18 cellular contexts compared by ENCODE assay signal in the genomic region with DNA sequence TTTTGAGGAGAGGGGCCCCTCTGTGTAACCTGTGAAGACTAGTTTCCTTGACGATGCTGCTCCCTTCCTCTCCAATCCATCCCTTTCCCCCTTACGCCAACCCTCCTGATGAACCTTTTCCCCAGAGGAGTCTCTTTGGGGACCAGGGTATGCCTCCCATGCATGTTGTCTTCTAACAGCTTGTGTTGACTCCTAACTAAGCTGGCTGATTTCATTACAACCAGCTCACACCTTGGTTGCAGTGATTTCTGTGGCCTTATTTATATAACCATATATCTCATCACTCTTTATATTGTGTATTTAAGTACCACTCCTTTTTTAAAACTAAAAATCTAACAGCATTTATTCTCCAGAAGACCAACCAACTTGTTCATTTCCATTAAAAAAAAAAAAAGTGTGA. TPM values are rescaled to one million over a fixed set of nuclear protein-coding genes. Genes with fewer than 3 reads are reported as not detected.
DNase-seq lines count a peak whose midpoint lies in the region; ATAC-seq and TF ChIP-seq lines count a peak whose summit lies in the region.
"Had no signal": no experiment of that assay in that cellular context is flagged by ENCODE, and none has a peak within 500 bp of the region (broad histone marks: within the 10 kb centered on the region; RNA-seq: fewer than 3 reads in every experiment).

No MANE protein-coding gene starts in this region.

- intact Hi-C loops in CD4-positive, alpha-beta T cell (cut with DNase I, micrococcal nuclease), result loop anchor here in 1 of 2 experiments (2.0 kb wide), 2 partner anchors 14 to 40 kb away; no protein-coding TSS in a partner anchor
- intact Hi-C loops in natural killer cell (cut with micrococcal nuclease), result no loop called here

- H3K27ac Mint-ChIP-seq in CD4-positive, alpha-beta T cell, result peak overlapping the region; percentile 84
- peak overlapping the region; percentile 48 to 94 (median 88) for H3K27ac Mint-ChIP-seq in CD8-positive, alpha-beta memory T cell
- peak overlapping the region; percentile 99 for H3K27ac Mint-ChIP-seq in activated naive CD8-positive, alpha-beta T cell
- peak overlapping the region; percentile 68 to 72 for H3K27ac Mint-ChIP-seq in natural killer cell
- H3K27ac Mint-ChIP-seq in H9, result peak overlapping the region in 1 of 3 experiments; percentile 41; a peak in 1 of 7 replicates
- H3K27ac Mint-ChIP-seq: neural progenitor cell had no signal

- CTCF ChIA-PET in CD4-positive, alpha-beta T cell (lab: Charles Lee), result interaction anchor here (1.8 to 6.1 kb wide), 2 partner anchors 14 to 56 kb away, joined by 5 to 31 read pairs; no protein-coding TSS in a partner anchor
- CTCF ChIA-PET in CD8-positive, alpha-beta memory T cell (lab: Charles Lee), result interaction anchor here (1.7 to 9.7 kb wide), 2 partner anchors 12 to 56 kb away, joined by 4 to 57 read pairs; no protein-coding TSS in a partner anchor

- no peaks in the 10 kb centered on the region for H3K79me2 ChIP-seq in H9 (ENCODE audit: insufficient read depth, low read length)
- H3K79me2 ChIP-seq: hepatocyte had no signal

- peak overlapping the region; percentile 32 for H3K27ac ChIP-seq in CD4-positive, alpha-beta T cell (ENCODE audit: low read depth, low read length)
- H3K27ac ChIP-seq in CD8-positive, alpha-beta memory T cell (ENCODE audit: low read depth, low read length), result no peak overlapping the region
- H3K27ac ChIP-seq in H9 (ENCODE audit: insufficient read length, low read depth, low read length), result no peak overlapping the region
- H3K27ac ChIP-seq: hepatocyte, left ventricle myocardium inferior, neural progenitor cell, prostate gland, thyroid gland had no signal

- H3K56ac ChIP-seq in H9 (ENCODE audit: insufficient read length, low read depth, low read length), result no peak overlapping the region

- DNase-seq in CD4-positive, alpha-beta T cell, result no peak
- peak in 1 of 5 donors; percentile 12 for DNase-seq in CD8-positive, alpha-beta memory T cell
- no peak for DNase-seq in natural killer cell
- no peak for DNase-seq in H9
- no peak for DNase-seq in erythroblast (lab: John Stamatoyannopoulos, UW)
- DNase-seq in dedifferentiated amniotic fluid mesenchymal stem cell (ENCODE audit: extremely low spot score), result no peak
- DNase-seq: foreskin fibroblast, H7, left ventricle myocardium inferior, midbrain, NCI-H1105 treated with DMSO at 0.1 percent for 48 hours, NCI-H2081 treated with DMSO at 0.1 percent for 48 hours, thyroid gland had no signal

- peaks cover 2% of the 10 kb centered on the region for H3K9me3 Mint-ChIP-seq in CD4-positive, alpha-beta T cell
- H3K9me3 Mint-ChIP-seq in CD8-positive, alpha-beta memory T cell, result peaks cover 0 to 8% (median 2%) of the 10 kb centered on the region in 5 donors
- peaks cover 10% of the 10 kb centered on the region for H3K9me3 Mint-ChIP-seq in activated naive CD8-positive, alpha-beta T cell (ENCODE audit: low read depth)
- H3K9me3 Mint-ChIP-seq in natural killer cell (peaks cover 0 to 6% of the 10 kb centered on the region in 2 donors), H9 (no peaks in the 10 kb centered on the region)
- H3K9me3 Mint-ChIP-seq: neural progenitor cell had no signal

- H3K79me1 ChIP-seq in H9 (ENCODE audit: insufficient read depth, low read depth, low read length, poor library complexity, severe bottlenecking), result no peaks in the 10 kb centered on the region

- ATAC-seq in CD4-positive, alpha-beta T cell (ENCODE audit: poor library complexity), result no peak
- ATAC-seq in natural killer cell, result peak in 2 of 3 donors; percentile 18 to 32
- ATAC-seq: Right ventricle myocardium inferior had no signal

- no peak overlapping the region for H2BK15ac ChIP-seq in H9 (ENCODE audit: low read depth, low read length)

- TF ChIP-seq CTCF in CD4-positive, alpha-beta T cell (IDR thresholded peaks at IDR 0.05), result no peak
- no peak for TF ChIP-seq CTCF in natural killer cell (IDR thresholded peaks at IDR 0.05)
- no peak for TF ChIP-seq CTCF in H9 (conservative IDR thresholded peaks at IDR 0.05)

- peak overlapping the region; percentile 8 for H3K4me3 ChIP-seq in CD8-positive, alpha-beta memory T cell (ENCODE audit: low read length)
- H3K4me3 ChIP-seq: hepatocyte, left ventricle myocardium inferior, neural progenitor cell, prostate gland, thyroid gland had no signal

- no peak overlapping the region for H3K18ac ChIP-seq in H9 (ENCODE audit: insufficient read length, low read depth, low read length)

- no peak overlapping the region for H2AK5ac ChIP-seq in H9 (ENCODE audit: insufficient read length, low read length)

- H3K27me3 ChIP-seq in CD4-positive, alpha-beta T cell (ENCODE audit: control insufficient read depth, insufficient read depth, low read length), result no peaks in the 10 kb centered on the region
- H3K27me3 ChIP-seq in CD8-positive, alpha-beta memory T cell (ENCODE audit: insufficient read depth, low read length, poor library complexity, severe bottlenecking), result no peaks in the 10 kb centered on the region
- no peaks in the 10 kb centered on the region for H3K27me3 ChIP-seq in H9 (ENCODE audit: insufficient read depth, low read length)
- H3K27me3 ChIP-seq: hepatocyte, neural progenitor cell, thyroid gland had no signal

- H3K23me2 ChIP-seq in H9 (ENCODE audit: insufficient read length, low read depth, low read length, poor library complexity, severe bottlenecking), result no peaks in the 10 kb centered on the region

- no peak overlapping the region for H2BK12ac ChIP-seq in H9 (ENCODE audit: insufficient read length, low read depth, low read length)

- no peak overlapping the region for H3K9ac ChIP-seq in H9 (ENCODE audit: extremely low read depth, insufficient read length, low read length)
- H3K9ac ChIP-seq: neural progenitor cell had no signal

- no peak overlapping the region for H3K23ac ChIP-seq in H9 (ENCODE audit: insufficient read length, low read depth, low read length)

- peak overlapping the region; percentile 80 for H3K4me3 Mint-ChIP-seq in CD4-positive, alpha-beta T cell
- H3K4me3 Mint-ChIP-seq in CD8-positive, alpha-beta memory T cell, result peak overlapping the region; percentile 48 to 84 (median 77)
- peak overlapping the region; percentile 93 for H3K4me3 Mint-ChIP-seq in activated naive CD8-positive, alpha-beta T cell
- peak overlapping the region; percentile 85 for H3K4me3 Mint-ChIP-seq in natural killer cell
- H3K4me3 Mint-ChIP-seq in H9, result no peak overlapping the region
- H3K4me3 Mint-ChIP-seq: neural progenitor cell had no signal

- H4K91ac ChIP-seq in H9 (ENCODE audit: insufficient read length, low read depth, low read length), result no peak overlapping the region

- no peak overlapping the region for H3K4me2 ChIP-seq in H9 (ENCODE audit: insufficient read depth, insufficient read length, low read length)
- H3K4me2 ChIP-seq: hepatocyte, neural progenitor cell had no signal

- no peak overlapping the region for H2BK120ac ChIP-seq in H9 (ENCODE audit: low read depth, low read length, poor library complexity, severe bottlenecking)

- H3K4me1 ChIP-seq in CD8-positive, alpha-beta memory T cell (ENCODE audit: insufficient read depth, low read length), result peaks cover 80% of the 10 kb centered on the region
- no peaks in the 10 kb centered on the region for H3K4me1 ChIP-seq in H9 (ENCODE audit: insufficient read depth, low read length)
- H3K4me1 ChIP-seq: left ventricle myocardium inferior, neural progenitor cell, prostate gland, thyroid gland had no signal

- peaks cover 92% of the 10 kb centered on the region for H3K4me1 Mint-ChIP-seq in CD4-positive, alpha-beta T cell (ENCODE audit: low read depth)
- H3K4me1 Mint-ChIP-seq in CD8-positive, alpha-beta memory T cell, result peaks cover 72 to 90% (median 85%) of the 10 kb centered on the region in 3 donors
- H3K4me1 Mint-ChIP-seq in activated naive CD8-positive, alpha-beta T cell (ENCODE audit: low read depth), result peaks cover 78% of the 10 kb centered on the region
- H3K4me1 Mint-ChIP-seq in natural killer cell, result peaks cover 35 to 38% of the 10 kb centered on the region in 2 donors
- H3K4me1 Mint-ChIP-seq in H9, result no peaks in the 10 kb centered on the region
- H3K4me1 Mint-ChIP-seq: neural progenitor cell had no signal

- H3K14ac ChIP-seq in H9 (ENCODE audit: insufficient read depth, low read length), result no peak overlapping the region

- no peak overlapping the region for H3K4ac ChIP-seq in H9 (ENCODE audit: low read depth, low read length)

- peaks cover 87% of the 10 kb centered on the region for H3K36me3 Mint-ChIP-seq in CD4-positive, alpha-beta T cell (ENCODE audit: low read depth)
- peaks cover 24 to 63% (median 34%) of the 10 kb centered on the region in 3 donors for H3K36me3 Mint-ChIP-seq in CD8-positive, alpha-beta memory T cell
- peaks cover 53% of the 10 kb centered on the region for H3K36me3 Mint-ChIP-seq in activated naive CD8-positive, alpha-beta T cell
- peaks cover 44% of the 10 kb centered on the region for H3K36me3 Mint-ChIP-seq in natural killer cell
- peaks cover 40 to 82% (median 77%) of the 10 kb centered on the region in 3 experiments for H3K36me3 Mint-ChIP-seq in H9 (ENCODE audit: insufficient read depth in 1 of 3, low read depth in 3 of 3)

- no peak overlapping the region for H4K5ac ChIP-seq in H9 (ENCODE audit: insufficient read length, low read depth, low read length)

- H4K8ac ChIP-seq in H9 (replicated peaks; ENCODE audit: insufficient read length, low read depth, low read length), result no peak overlapping the region

- TF ChIP-seq POLR2A in erythroblast (IDR thresholded peaks at IDR 0.05; ENCODE audit: low read length), result no peak

- no CpG with 5 or more reads among the region's 2 CpGs for WGBS in H9 (ENCODE audit: extremely low coverage, insufficient read length, low lambda C conversion rate)

- no peak overlapping the region for H3T11ph ChIP-seq in H9 (ENCODE audit: low read length)

- POLR2A ChIA-PET in CD4-positive, alpha-beta T cell (lab: Charles Lee), result interaction anchor here (0.8 to 2.4 kb wide), 6 partner anchors 9 to 56 kb away, joined by 3 to 13 read pairs (median 6); partner anchors contain the start of gene SFXN1
- POLR2A ChIA-PET in CD8-positive, alpha-beta memory T cell (lab: Charles Lee), result interaction anchor here (0.6 to 0.8 kb wide), 3 partner anchors 9 to 1481 kb away, joined by 3 to 6 read pairs (median 3); partner anchors contain the start of gene SFXN1

- no peaks in the 10 kb centered on the region for H4K20me1 ChIP-seq in H9 (ENCODE audit: control insufficient read depth, insufficient read depth, insufficient read length)

- H3K9me3 ChIP-seq in CD4-positive, alpha-beta T cell (ENCODE audit: control insufficient read depth, low read length), result no peaks in the 10 kb centered on the region
- no peaks in the 10 kb centered on the region for H3K9me3 ChIP-seq in CD8-positive, alpha-beta memory T cell (ENCODE audit: low read length)
- H3K9me3 ChIP-seq in H9 (ENCODE audit: control insufficient read depth, low read depth, low read length), result no peaks in the 10 kb centered on the region
- H3K9me3 ChIP-seq: prostate gland, thyroid gland had no signal

- no peak overlapping the region for H2BK5ac ChIP-seq in H9 (ENCODE audit: insufficient read length, low read length)

- no peaks in the 10 kb centered on the region for H3K27me3 Mint-ChIP-seq in CD4-positive, alpha-beta T cell
- no peaks in the 10 kb centered on the region for H3K27me3 Mint-ChIP-seq in CD8-positive, alpha-beta memory T cell
- H3K27me3 Mint-ChIP-seq in activated naive CD8-positive, alpha-beta T cell, result no peaks in the 10 kb centered on the region
- H3K27me3 Mint-ChIP-seq in natural killer cell (ENCODE audit: low read depth in 2 of 2), result no peaks in the 10 kb centered on the region
- no peaks in the 10 kb centered on the region; the same call in 1 of the 2 replicates for H3K27me3 Mint-ChIP-seq in H9 (ENCODE audit: low read depth)

- peaks cover 19% of the 10 kb centered on the region for H3K36me3 ChIP-seq in CD8-positive, alpha-beta memory T cell (ENCODE audit: insufficient read depth, low read length)
- H3K36me3 ChIP-seq: prostate gland had no signal

- no peak overlapping the region for H2BK20ac ChIP-seq in H9 (ENCODE audit: low read depth, low read length, poor library complexity, severe bottlenecking)

- no peak overlapping the region for H2AFZ ChIP-seq in H9 (ENCODE audit: low read length)
- H2AFZ ChIP-seq: hepatocyte, neural progenitor cell had no signal

RNA-seq across cellular contexts. Expression of gene SFXN1, which starts 42.5 kb away (rescaled TPM):
- 100 to 1,000 TPM; 133 to 138 TPM for total RNA-seq in CD4-positive, alpha-beta T cell
- 100 to 1,000 TPM; 359 to 366 TPM for total RNA-seq in CD8-positive, alpha-beta memory T cell
- 68.1 TPM for polyA plus RNA-seq in CD8-positive, alpha-beta memory T cell
- total RNA-seq in natural killer cell, result 10 to 100 TPM; 30.3 to 55.2 (median 44.0) TPM
- total RNA-seq in H9 (2021), result 97.2 and 99.2 TPM in 2 replicates

Comparison
In these comparisons a context has a peak if more than half of its experiments do, and no peak if none do; other contexts are left out.
1. H3K4me3 Mint-ChIP-seq: peak in CD4-positive, alpha-beta T cell (single experiment), CD8-positive, alpha-beta memory T cell (7 of 7), activated naive CD8-positive, alpha-beta T cell (single experiment) and natural killer cell (single experiment); none in H9 (0 of 2).